In the genomic region with DNA sequence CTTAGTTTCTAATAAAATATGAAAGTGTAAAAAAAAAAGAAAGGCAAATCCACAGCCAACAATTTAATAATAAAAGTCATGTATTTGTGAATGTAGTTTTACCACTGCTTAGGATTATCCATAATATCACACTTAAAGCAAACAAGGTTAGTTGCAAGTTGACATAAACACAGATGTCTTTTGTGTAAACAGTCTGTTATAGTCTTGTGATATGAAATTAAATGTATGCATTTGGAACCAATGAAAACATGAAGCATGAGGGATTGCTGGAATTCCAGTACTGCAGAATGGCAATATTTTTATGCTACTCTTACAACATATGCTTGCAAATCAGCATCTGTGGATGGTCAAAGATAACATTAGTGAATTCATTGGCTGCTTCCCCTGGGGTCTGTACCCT, we compare ENCODE assay signal across 7 cellular contexts.
"Had no signal": no experiment of that assay in that cellular context is flagged by ENCODE, and none has a peak within 500 bp of the region (broad histone marks: within the 10 kb centered on the region; RNA-seq: fewer than 3 reads in every experiment).

No MANE protein-coding gene starts in this region.

- DNase-seq: GDM1, GF-D8 had no signal

- ATAC-seq: GM12878 had no signal

- H3K4me3 ChIP-seq: GM12878 had no signal

- FAIRE-seq: GM12878, GM12891, GM12892, GM18507, GM19239 had no signal
